In genomic region chr2:221518201-221518936, GRCh38 we compare ENCODE assay signal across 9 cellular contexts. TPM values are rescaled to one million over a fixed set of nuclear protein-coding genes. Genes with fewer than 3 reads are reported as not detected.
A peak's percentile ranks its signal among the peaks of the same experiment; 100 is the strongest.
DNase-seq lines count a peak whose midpoint lies in the region; ATAC-seq and TF ChIP-seq lines count a peak whose summit lies in the region.
"Had no signal": no experiment of that assay in that cellular context is flagged by ENCODE, and none has a peak within 500 bp of the region (broad histone marks: within the 10 kb centered on the region; RNA-seq: fewer than 3 reads in every experiment).

No MANE protein-coding gene starts in this region.

- no peaks in the 10 kb centered on the region for H3K9me3 ChIP-seq in gastroesophageal sphincter

- no peaks in the 10 kb centered on the region for H3K27me3 ChIP-seq in gastroesophageal sphincter

- H3K27ac ChIP-seq in gastroesophageal sphincter, result no peak overlapping the region

- no peaks in the 10 kb centered on the region for H3K36me3 ChIP-seq in gastroesophageal sphincter

- TF ChIP-seq EP300 in gastroesophageal sphincter (IDR thresholded peaks at IDR 0.05), result no peak

- no peak for TF ChIP-seq POLR2A in gastroesophageal sphincter (IDR thresholded peaks at IDR 0.05)

- ATAC-seq in GM19452 (IDR thresholded peaks at IDR 0.05; ENCODE audit: unreplicated experiment), result peak; percentile 55
- ATAC-seq in HG03432 (IDR thresholded peaks at IDR 0.05; ENCODE audit: unreplicated experiment), result peak; percentile 43
- peak; percentile 26 for ATAC-seq in stimulated activated naive CD8-positive, alpha-beta T cell treated with anti-CD3 and anti-CD28 coated beads, Interleukin-15, Interleukin-2, amounts not matched to agents 100 U/mL and 50 U/mL, for 24 hours
- no peak for ATAC-seq in gastroesophageal sphincter
- no peak for ATAC-seq in left lobe of liver
- ATAC-seq: HCT116 had no signal

- DNase-seq in DMS153 treated with DMSO at 0.1 percent for 48 hours (lab: John Stamatoyannopoulos, UW; ENCODE audit: unreplicated experiment) (peak; percentile 22), astrocyte of the hippocampus (ENCODE audit: low read depth, low spot score) (peak; percentile 8), left lobe of liver (ENCODE audit: low spot score) (no peak), NCI-H2171 treated with DMSO at 0.1 percent for 48 hours (lab: John Stamatoyannopoulos, UW) (no peak)
- no peak for DNase-seq in stimulated activated naive CD8-positive, alpha-beta T cell treated with anti-CD3 and anti-CD28 coated beads, Interleukin-15, Interleukin-2, amounts not matched to agents 100 U/mL and 50 U/mL, for 24 hours

- TF ChIP-seq CTCF in gastroesophageal sphincter (IDR thresholded peaks at IDR 0.05), result no peak

- peaks cover 0 to 36% (median 0%) of the 10 kb centered on the region in 3 donors for H3K4me1 ChIP-seq in gastroesophageal sphincter

- H3K4me3 ChIP-seq in gastroesophageal sphincter, result no peak overlapping the region

- 80 to 90% methylated on average over 5 to 7 of the region's 7 CpGs for WGBS in gastroesophageal sphincter (ENCODE audit: low coverage in 1 of 2), 2 donors

RNA-seq across cellular contexts. Expression of gene EPHA4, which starts 53.7 kb away (rescaled TPM):
- total RNA-seq in gastroesophageal sphincter (10 to 100 TPM; 21.3 to 41.2 (median 31.6) TPM), left lobe of liver (1.7 TPM)

Comparison
In these comparisons a context has a peak if more than half of its experiments do, and no peak if none do; other contexts are left out.
1. DNase-seq: peak in DMS153 treated with DMSO at 0.1 percent for 48 hours (single experiment) and astrocyte of the hippocampus (single experiment); none in stimulated activated naive CD8-positive, alpha-beta T cell treated with anti-CD3 and anti-CD28 coated beads, Interleukin-15, Interleukin-2, amounts not matched to agents 100 U/mL and 50 U/mL, for 24 hours (single experiment), left lobe of liver (single experiment) and NCI-H2171 treated with DMSO at 0.1 percent for 48 hours (single experiment).
2. ATAC-seq: peak in GM19452 (single experiment), HG03432 (single experiment) and stimulated activated naive CD8-positive, alpha-beta T cell treated with anti-CD3 and anti-CD28 coated beads, Interleukin-15, Interleukin-2, amounts not matched to agents 100 U/mL and 50 U/mL, for 24 hours (single experiment); none in gastroesophageal sphincter (single experiment) and left lobe of liver (single experiment).